ENCODE assay signal across 15 cellular contexts in genomic region chr6:23478324-23478723, GRCh38.
DNase-seq lines count a peak whose midpoint lies in the region; ATAC-seq and TF ChIP-seq lines count a peak whose summit lies in the region.
"Had no signal": no experiment of that assay in that cellular context is flagged by ENCODE, and none has a peak within 500 bp of the region (broad histone marks: within the 10 kb centered on the region; RNA-seq: fewer than 3 reads in every experiment).

No MANE protein-coding gene starts in this region.

- no peak overlapping the region for H2AK5ac ChIP-seq in mesendoderm (ENCODE audit: low read length)

- CTCF ChIA-PET in WTC11 (lab: Charles Lee), result no interaction called here

- peak; percentile 91 for ATAC-seq in WTC11
- ATAC-seq in GM19452 (IDR thresholded peaks at IDR 0.05; ENCODE audit: unreplicated experiment), result no peak
- ATAC-seq in GM18511 (IDR thresholded peaks at IDR 0.05; ENCODE audit: unreplicated experiment), result no peak
- ATAC-seq: CD8-positive, alpha-beta T cell; HCT116 had no signal

- no peak overlapping the region for H3K27ac ChIP-seq in mesendoderm (ENCODE audit: low read depth, low read length)
- H3K27ac ChIP-seq: BLaER1, C4-2B had no signal

- H3K36me3 ChIP-seq in H7 (replicated peaks; ENCODE audit: control insufficient read depth, insufficient read depth, low read length) (no peaks in the 10 kb centered on the region), mesendoderm (ENCODE audit: control insufficient read depth, insufficient read depth, low read length) (no peaks in the 10 kb centered on the region)
- H3K36me3 ChIP-seq: BLaER1 had no signal

- H2BK5ac ChIP-seq in mesendoderm (ENCODE audit: low read length), result no peak overlapping the region

- H3K27me3 ChIP-seq in H7 (ENCODE audit: control insufficient read depth, insufficient read depth, low read length) (no peaks in the 10 kb centered on the region), mesendoderm (ENCODE audit: insufficient read depth, low read length, poor library complexity) (no peaks in the 10 kb centered on the region)
- H3K27me3 ChIP-seq: BLaER1 had no signal

- WGBS in mesendoderm (ENCODE audit: extremely low coverage, insufficient coverage, low lambda C conversion rate), result no CpG with 5 or more reads among the region's 2 CpGs

- H3K79me1 ChIP-seq in mesendoderm (ENCODE audit: low read length), result no peaks in the 10 kb centered on the region

- H3K27ac Mint-ChIP-seq in WTC11, result no peak overlapping the region
- H3K27ac Mint-ChIP-seq: B cell; CD4-positive, CD25-positive, alpha-beta regulatory T cell; CD8-positive, alpha-beta T cell had no signal

- H3K18ac ChIP-seq in mesendoderm (ENCODE audit: low read length), result no peak overlapping the region

- H3K23ac ChIP-seq in mesendoderm (ENCODE audit: low read length), result no peak overlapping the region

- H3K27me3 Mint-ChIP-seq in WTC11 (ENCODE audit: low read depth), result no peaks in the 10 kb centered on the region; the same call in 1 of the 2 replicates
- H3K27me3 Mint-ChIP-seq: B cell; CD4-positive, CD25-positive, alpha-beta regulatory T cell had no signal

- H2BK120ac ChIP-seq in mesendoderm (ENCODE audit: low read depth, low read length), result no peak overlapping the region

- POLR2A ChIA-PET in WTC11 (lab: Charles Lee), result no interaction called here

- no peak overlapping the region for H3K4me3 ChIP-seq in H7 (ENCODE audit: insufficient read depth, low read depth, low read length)
- no peak overlapping the region for H3K4me3 ChIP-seq in mesendoderm (ENCODE audit: low read length)
- H3K4me3 ChIP-seq: BLaER1 had no signal

- no peak overlapping the region for H3K4ac ChIP-seq in mesendoderm (ENCODE audit: low read depth, low read length)

- no peak overlapping the region for H3K56ac ChIP-seq in mesendoderm (ENCODE audit: low read length)

- H3K9me3 Mint-ChIP-seq in WTC11, result peaks cover 18% of the 10 kb centered on the region

- no peak for TF ChIP-seq CTCF in WTC11 (IDR thresholded peaks at IDR 0.05)

- H3K79me2 ChIP-seq in mesendoderm (ENCODE audit: control insufficient read depth, insufficient read depth, low read length), result no peaks in the 10 kb centered on the region

- no peak overlapping the region for H3K4me3 Mint-ChIP-seq in WTC11
- H3K4me3 Mint-ChIP-seq: B cell; CD4-positive, CD25-positive, alpha-beta regulatory T cell; CD8-positive, alpha-beta T cell had no signal

- no peak overlapping the region for H3K9ac ChIP-seq in mesendoderm (ENCODE audit: low read length)
- H3K9ac ChIP-seq: BLaER1 had no signal

- H4K5ac ChIP-seq in mesendoderm (ENCODE audit: low read length), result no peak overlapping the region

- H2BK15ac ChIP-seq in mesendoderm (replicated peaks; ENCODE audit: low read depth), result no peak overlapping the region

- peaks cover 20% of the 10 kb centered on the region for H3K4me1 Mint-ChIP-seq in WTC11
- H3K4me1 Mint-ChIP-seq: B cell; CD4-positive, CD25-positive, alpha-beta regulatory T cell had no signal

- H3K4me1 ChIP-seq in mesendoderm (ENCODE audit: control insufficient read depth, low read depth, low read length), result no peaks in the 10 kb centered on the region
- H3K4me1 ChIP-seq: BLaER1, Caco-2 had no signal

- DNase-seq in H7 (peak; percentile 10), WTC11 (ENCODE audit: low spot score) (peak; percentile 9), mesendoderm (peak; percentile 26), NCI-H1930 (lab: John Stamatoyannopoulos, UW) (no peak)
- DNase-seq: Caco-2; CD4-positive, CD25-positive, alpha-beta regulatory T cell; CD8-positive, alpha-beta T cell; DMS153; DND-41 had no signal

- H4K8ac ChIP-seq in mesendoderm (ENCODE audit: low read depth, low read length), result no peak overlapping the region

- no peak overlapping the region for H3K4me2 ChIP-seq in mesendoderm (ENCODE audit: low read length)
- H3K4me2 ChIP-seq: BLaER1 had no signal

- H3K36me3 Mint-ChIP-seq in WTC11, result peaks cover 8% of the 10 kb centered on the region
- H3K36me3 Mint-ChIP-seq: CD4-positive, CD25-positive, alpha-beta regulatory T cell; CD8-positive, alpha-beta T cell had no signal

TF ChIP-seq in WTC11, 78 proteins besides CTCF, POLR2A, EP300 and RAD21:
- TF ChIP-seq RELA (CRISPR knock-in tag; IDR thresholded peaks at IDR 0.05; ENCODE audit: borderline replicate concordance) (no peak), ESRRA (CRISPR knock-in tag; IDR thresholded peaks at IDR 0.05; ENCODE audit: borderline replicate concordance) (no peak), TEAD1 (CRISPR knock-in tag; IDR thresholded peaks at IDR 0.05) (no peak), MLX (CRISPR knock-in tag; IDR thresholded peaks at IDR 0.05) (no peak), NFYB (CRISPR knock-in tag; conservative IDR thresholded peaks at IDR 0.05; ENCODE audit: low read depth) (no peak), NFATC4 (CRISPR knock-in tag; IDR thresholded peaks at IDR 0.05) (no peak), ZNF396 (CRISPR knock-in tag; IDR thresholded peaks at IDR 0.05; ENCODE audit: borderline replicate concordance) (no peak), CBFB (CRISPR knock-in tag; IDR thresholded peaks at IDR 0.05; ENCODE audit: low read depth) (no peak), ZNF671 (CRISPR knock-in tag; IDR thresholded peaks at IDR 0.05) (no peak), IRF2 (CRISPR knock-in tag; IDR thresholded peaks at IDR 0.05; ENCODE audit: borderline replicate concordance, low read depth) (no peak)
- TF ChIP-seq, protein P1, sequence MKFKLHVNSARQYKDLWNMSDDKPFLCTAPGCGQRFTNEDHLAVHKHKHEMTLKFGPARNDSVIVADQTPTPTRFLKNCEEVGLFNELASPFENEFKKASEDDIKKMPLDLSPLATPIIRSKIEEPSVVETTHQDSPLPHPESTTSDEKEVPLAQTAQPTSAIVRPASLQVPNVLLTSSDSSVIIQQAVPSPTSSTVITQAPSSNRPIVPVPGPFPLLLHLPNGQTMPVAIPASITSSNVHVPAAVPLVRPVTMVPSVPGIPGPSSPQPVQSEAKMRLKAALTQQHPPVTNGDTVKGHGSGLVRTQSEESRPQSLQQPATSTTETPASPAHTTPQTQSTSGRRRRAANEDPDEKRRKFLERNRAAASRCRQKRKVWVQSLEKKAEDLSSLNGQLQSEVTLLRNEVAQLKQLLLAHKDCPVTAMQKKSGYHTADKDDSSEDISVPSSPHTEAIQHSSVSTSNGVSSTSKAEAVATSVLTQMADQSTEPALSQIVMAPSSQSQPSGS (CRISPR knock-in tag; IDR thresholded peaks at IDR 0.05; ENCODE audit: borderline replicate concordance, low read depth), result no peak
- TF ChIP-seq, protein P2, sequence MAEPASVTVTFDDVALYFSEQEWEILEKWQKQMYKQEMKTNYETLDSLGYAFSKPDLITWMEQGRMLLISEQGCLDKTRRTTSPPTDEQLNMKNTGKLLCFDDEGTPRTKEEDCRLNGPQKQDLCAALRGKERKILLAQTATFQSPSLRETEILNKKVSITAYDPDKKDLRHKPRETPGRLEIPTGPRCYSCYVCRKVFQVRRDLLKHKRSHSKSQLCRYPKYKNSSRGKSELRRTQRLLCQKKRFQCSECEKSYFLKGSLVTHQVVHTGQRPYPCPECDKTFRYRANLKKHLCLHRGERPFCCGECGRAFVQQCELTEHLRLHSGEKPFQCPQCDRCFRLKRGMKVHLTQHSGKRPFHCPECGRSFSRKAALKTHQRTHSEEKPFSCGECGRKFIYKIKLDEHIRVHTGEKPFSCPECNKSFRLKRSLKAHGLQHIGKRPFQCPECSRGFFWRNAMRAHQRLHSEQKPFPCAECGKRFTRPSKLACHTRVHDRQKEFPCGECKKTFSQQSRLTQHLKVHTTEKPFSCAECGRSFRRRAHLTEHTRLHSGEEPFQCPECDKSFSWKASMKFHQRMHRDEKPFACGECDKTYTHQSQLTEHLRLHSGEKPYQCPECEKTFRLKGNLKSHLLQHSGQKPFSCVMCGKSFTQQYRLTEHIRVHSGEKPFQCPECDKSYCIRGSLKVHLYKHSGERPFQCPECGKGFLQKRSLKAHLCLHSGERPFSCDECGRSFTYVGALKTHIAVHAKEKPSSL (CRISPR knock-in tag; conservative IDR thresholded peaks at IDR 0.05), result no peak
- TF ChIP-seq, protein P3, sequence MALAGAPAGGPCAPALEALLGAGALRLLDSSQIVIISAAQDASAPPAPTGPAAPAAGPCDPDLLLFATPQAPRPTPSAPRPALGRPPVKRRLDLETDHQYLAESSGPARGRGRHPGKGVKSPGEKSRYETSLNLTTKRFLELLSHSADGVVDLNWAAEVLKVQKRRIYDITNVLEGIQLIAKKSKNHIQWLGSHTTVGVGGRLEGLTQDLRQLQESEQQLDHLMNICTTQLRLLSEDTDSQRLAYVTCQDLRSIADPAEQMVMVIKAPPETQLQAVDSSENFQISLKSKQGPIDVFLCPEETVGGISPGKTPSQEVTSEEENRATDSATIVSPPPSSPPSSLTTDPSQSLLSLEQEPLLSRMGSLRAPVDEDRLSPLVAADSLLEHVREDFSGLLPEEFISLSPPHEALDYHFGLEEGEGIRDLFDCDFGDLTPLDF (CRISPR knock-in tag; IDR thresholded peaks at IDR 0.05), result no peak

Comparison
In these comparisons a context has a peak if more than half of its experiments do, and no peak if none do; other contexts are left out.
1. DNase-seq: peak in H7 (single experiment), WTC11 (single experiment) and mesendoderm (single experiment); none in NCI-H1930 (0 of 2).